In genomic region chr10:84008878-84009277, GRCh38 we compare ENCODE assay signal across 8 cellular contexts.
DNase-seq lines count a peak whose midpoint lies in the region; ATAC-seq, FAIRE-seq and TF ChIP-seq lines count a peak whose summit lies in the region.

No MANE protein-coding gene starts in this region.

- CTCF ChIA-PET in CD8-positive, alpha-beta T cell (lab: Charles Lee) = no interaction called here
- CTCF ChIA-PET in activated CD8-positive, alpha-beta T cell treated with anti-CD3 and anti-CD28 coated beads for 36 hours (lab: Charles Lee) = no interaction called here

- WGBS in aorta, 2 donors = 23 to 39% methylated on average over 3 of the region's 3 CpGs
- 34 to 36% methylated on average over 3 of the region's 3 CpGs for WGBS in lower leg skin, 2 donors

- no peaks in the 10 kb centered on the region for H3K36me3 Mint-ChIP-seq in CD8-positive, alpha-beta T cell
- H3K36me3 Mint-ChIP-seq in activated CD8-positive, alpha-beta T cell treated with anti-CD3 and anti-CD28 coated beads for 36 hours (ENCODE audit: low read depth) = no peaks in the 10 kb centered on the region

- no peak for TF ChIP-seq POLR2A in lower leg skin (IDR thresholded peaks at IDR 0.05)

- DNase-seq in CD8-positive, alpha-beta T cell = peak in 2 of 7 experiments; percentile 8 to 12
- peak in 46 of 76 experiments; percentile 1 to 52 (median 16) for DNase-seq in HUDEP-2 (lab: John Stamatoyannopoulos, UW; ENCODE audit: unreplicated experiment in 76 of 76)
- DNase-seq in activated CD8-positive, alpha-beta T cell treated with anti-CD3 and anti-CD28 coated beads for 36 hours = peak; percentile 63
- DNase-seq in keratinocyte (ENCODE audit: low read depth, low spot score) = no peak
- no peak for DNase-seq in aorta
- no peak for DNase-seq in lower leg skin (ENCODE audit: low spot score in 2 of 2)
- no peak for DNase-seq in effector CD8-positive, alpha-beta T cell (lab: John Stamatoyannopoulos, UW)

- H2AFZ ChIP-seq in keratinocyte (ENCODE audit: control insufficient read depth, low read length) = no peak overlapping the region

- no peak for ATAC-seq in CD8-positive, alpha-beta T cell
- peak; percentile 62 for ATAC-seq in GM18909 (IDR thresholded peaks at IDR 0.05; ENCODE audit: poor library complexity, unreplicated experiment)
- ATAC-seq in activated CD8-positive, alpha-beta T cell treated with anti-CD3 and anti-CD28 coated beads for 36 hours = peak; percentile 49
- ATAC-seq in aorta (ENCODE audit: low FRiP score) = no peak

- no peaks in the 10 kb centered on the region for H3K4me1 ChIP-seq in CD8-positive, alpha-beta T cell (ENCODE audit: insufficient read depth, low read length)
- H3K4me1 ChIP-seq in keratinocyte (ENCODE audit: control insufficient read depth, extremely low read depth, insufficient read depth, low read length) = no peaks in the 10 kb centered on the region
- no peaks in the 10 kb centered on the region for H3K4me1 ChIP-seq in aorta (ENCODE audit: control insufficient read depth in 1 of 2, insufficient read depth in 2 of 2, low read length in 2 of 2)

- POLR2A ChIA-PET in CD8-positive, alpha-beta T cell (lab: Charles Lee) = no interaction called here
- POLR2A ChIA-PET in activated CD8-positive, alpha-beta T cell treated with anti-CD3 and anti-CD28 coated beads for 36 hours (lab: Charles Lee) = no interaction called here

- no peak overlapping the region for H3K4me3 ChIP-seq in CD8-positive, alpha-beta T cell (ENCODE audit: low read depth, low read length)
- H3K4me3 ChIP-seq in keratinocyte (ENCODE audit: control insufficient read depth in 2 of 3, extremely low read depth in 1 of 3, insufficient read depth in 2 of 3, low read depth in 1 of 3, low read length in 3 of 3) (no peak overlapping the region), aorta (ENCODE audit: low read length in 2 of 2) (no peak overlapping the region), lower leg skin (ENCODE audit: low read depth, poor library complexity, severe bottlenecking) (no peak overlapping the region)

- peak; percentile 49 for TF ChIP-seq CTCF in CD8-positive, alpha-beta T cell (IDR thresholded peaks at IDR 0.05)
- TF ChIP-seq CTCF in activated CD8-positive, alpha-beta T cell treated with anti-CD3 and anti-CD28 coated beads for 36 hours (IDR thresholded peaks at IDR 0.05) = peak; percentile 94
- TF ChIP-seq CTCF in keratinocyte (optimal IDR thresholded peaks at IDR 0.05 in 1 of 3, IDR thresholded peaks at IDR 0.05 in 1 of 3, conservative IDR thresholded peaks at IDR 0.05 in 1 of 3; ENCODE audit: extremely low read depth in 1 of 3, insufficient read depth in 2 of 3, low read length in 3 of 3) = peak; percentile 71 to 82 (median 72)
- no peak for TF ChIP-seq CTCF in lower leg skin (IDR thresholded peaks at IDR 0.05)

- no peaks in the 10 kb centered on the region for H3K9me3 Mint-ChIP-seq in CD8-positive, alpha-beta T cell
- no peaks in the 10 kb centered on the region for H3K9me3 Mint-ChIP-seq in activated CD8-positive, alpha-beta T cell treated with anti-CD3 and anti-CD28 coated beads for 36 hours

- H3K9ac ChIP-seq in keratinocyte (ENCODE audit: control insufficient read depth, extremely low read depth, insufficient read depth, low read length) = no peak overlapping the region

- H3K4me3 Mint-ChIP-seq in CD8-positive, alpha-beta T cell = no peak overlapping the region
- no peak overlapping the region for H3K4me3 Mint-ChIP-seq in activated CD8-positive, alpha-beta T cell treated with anti-CD3 and anti-CD28 coated beads for 36 hours

- H3K27me3 ChIP-seq in CD8-positive, alpha-beta T cell (ENCODE audit: insufficient read depth, low read length) = no peaks in the 10 kb centered on the region
- H3K27me3 ChIP-seq in keratinocyte (ENCODE audit: control insufficient read depth, extremely low read depth, insufficient read depth, low read length) (no peaks in the 10 kb centered on the region), aorta (ENCODE audit: control insufficient read depth in 1 of 2, insufficient read depth in 2 of 2, low read length in 1 of 2) (no peaks in the 10 kb centered on the region)

- FAIRE-seq in keratinocyte (lab: Jason Lieb, UNC) = no peak

- dilution Hi-C loops in keratinocyte (cut with MboI; ENCODE audit: extremely low pct_ligation_motif_present, low sequenced_read_pairs) = no loop called here

- intact Hi-C loops in CD8-positive, alpha-beta T cell (cut with DNase I, micrococcal nuclease) = no loop called here
- intact Hi-C loops in activated CD8-positive, alpha-beta T cell treated with anti-CD3 and anti-CD28 coated beads for 36 hours (cut with micrococcal nuclease) = no loop called here
- intact Hi-C loops in aorta (cut with DNase I) = no loop called here
- intact Hi-C loops in lower leg skin (cut with DNase I; ENCODE audit: low total_unique reads) = no loop called here

- H3K4me2 ChIP-seq in keratinocyte (ENCODE audit: control insufficient read depth, extremely low read depth, insufficient read depth, low read depth, low read length) = no peak overlapping the region

- no peaks in the 10 kb centered on the region for H4K20me1 ChIP-seq in keratinocyte (ENCODE audit: control insufficient read depth, extremely low read depth, insufficient read depth, low read length)

- H3K36me3 ChIP-seq in CD8-positive, alpha-beta T cell (ENCODE audit: insufficient read depth, low read length) = no peaks in the 10 kb centered on the region
- H3K36me3 ChIP-seq in keratinocyte (ENCODE audit: control insufficient read depth in 2 of 2, extremely low read depth in 1 of 2, insufficient read depth in 2 of 2, low read length in 2 of 2) (no peaks in the 10 kb centered on the region), aorta (ENCODE audit: control insufficient read depth in 1 of 2, insufficient read depth in 2 of 2, low read length in 1 of 2) (no peaks in the 10 kb centered on the region)

- H3K9me3 ChIP-seq in CD8-positive, alpha-beta T cell (ENCODE audit: low read length) = no peaks in the 10 kb centered on the region
- H3K9me3 ChIP-seq in keratinocyte (ENCODE audit: control insufficient read depth, low read depth, low read length) (no peaks in the 10 kb centered on the region), aorta (ENCODE audit: control insufficient read depth, low read length) (no peaks in the 10 kb centered on the region)

- no peak overlapping the region for H3K27ac Mint-ChIP-seq in CD8-positive, alpha-beta T cell
- H3K27ac Mint-ChIP-seq in activated CD8-positive, alpha-beta T cell treated with anti-CD3 and anti-CD28 coated beads for 36 hours = no peak overlapping the region

- no peaks in the 10 kb centered on the region for H3K79me2 ChIP-seq in keratinocyte (ENCODE audit: control insufficient read depth, insufficient read depth, low read length)

- no peaks in the 10 kb centered on the region for H3K9me1 ChIP-seq in keratinocyte (ENCODE audit: control insufficient read depth, extremely low read depth, insufficient read depth, low read length)

- H3K4me1 Mint-ChIP-seq in CD8-positive, alpha-beta T cell (ENCODE audit: low read depth) = no peaks in the 10 kb centered on the region
- H3K4me1 Mint-ChIP-seq in activated CD8-positive, alpha-beta T cell treated with anti-CD3 and anti-CD28 coated beads for 36 hours (ENCODE audit: low read depth) = no peaks in the 10 kb centered on the region

- no peak overlapping the region for H3K27ac ChIP-seq in CD8-positive, alpha-beta T cell (ENCODE audit: low read depth, low read length)
- no peak overlapping the region for H3K27ac ChIP-seq in keratinocyte (ENCODE audit: control insufficient read depth, insufficient read depth, low read length)
- no peak overlapping the region for H3K27ac ChIP-seq in aorta (ENCODE audit: low read depth in 1 of 2, low read length in 2 of 2)

- H3K27me3 Mint-ChIP-seq in CD8-positive, alpha-beta T cell (ENCODE audit: low read depth) = peaks cover 22% of the 10 kb centered on the region
- peaks cover 15% of the 10 kb centered on the region for H3K27me3 Mint-ChIP-seq in activated CD8-positive, alpha-beta T cell treated with anti-CD3 and anti-CD28 coated beads for 36 hours

Comparison
In these comparisons a context has a peak if more than half of its experiments do, and no peak if none do; other contexts are left out.
1. ATAC-seq: peak in GM18909 (single experiment) and activated CD8-positive, alpha-beta T cell treated with anti-CD3 and anti-CD28 coated beads for 36 hours (single experiment); none in CD8-positive, alpha-beta T cell (single experiment) and aorta (single experiment).
2. DNase-seq: peak in HUDEP-2 (46 of 76) and activated CD8-positive, alpha-beta T cell treated with anti-CD3 and anti-CD28 coated beads for 36 hours (single experiment); none in keratinocyte (single experiment), aorta (0 of 2), lower leg skin (0 of 2) and effector CD8-positive, alpha-beta T cell (single experiment).
3. CTCF ChIP-seq: peak in CD8-positive, alpha-beta T cell (single experiment), activated CD8-positive, alpha-beta T cell treated with anti-CD3 and anti-CD28 coated beads for 36 hours (single experiment) and keratinocyte (3 of 3); none in lower leg skin (0 of 3).